Comparison of ENCODE assay signal across 1 cellular context in the genomic region with DNA sequence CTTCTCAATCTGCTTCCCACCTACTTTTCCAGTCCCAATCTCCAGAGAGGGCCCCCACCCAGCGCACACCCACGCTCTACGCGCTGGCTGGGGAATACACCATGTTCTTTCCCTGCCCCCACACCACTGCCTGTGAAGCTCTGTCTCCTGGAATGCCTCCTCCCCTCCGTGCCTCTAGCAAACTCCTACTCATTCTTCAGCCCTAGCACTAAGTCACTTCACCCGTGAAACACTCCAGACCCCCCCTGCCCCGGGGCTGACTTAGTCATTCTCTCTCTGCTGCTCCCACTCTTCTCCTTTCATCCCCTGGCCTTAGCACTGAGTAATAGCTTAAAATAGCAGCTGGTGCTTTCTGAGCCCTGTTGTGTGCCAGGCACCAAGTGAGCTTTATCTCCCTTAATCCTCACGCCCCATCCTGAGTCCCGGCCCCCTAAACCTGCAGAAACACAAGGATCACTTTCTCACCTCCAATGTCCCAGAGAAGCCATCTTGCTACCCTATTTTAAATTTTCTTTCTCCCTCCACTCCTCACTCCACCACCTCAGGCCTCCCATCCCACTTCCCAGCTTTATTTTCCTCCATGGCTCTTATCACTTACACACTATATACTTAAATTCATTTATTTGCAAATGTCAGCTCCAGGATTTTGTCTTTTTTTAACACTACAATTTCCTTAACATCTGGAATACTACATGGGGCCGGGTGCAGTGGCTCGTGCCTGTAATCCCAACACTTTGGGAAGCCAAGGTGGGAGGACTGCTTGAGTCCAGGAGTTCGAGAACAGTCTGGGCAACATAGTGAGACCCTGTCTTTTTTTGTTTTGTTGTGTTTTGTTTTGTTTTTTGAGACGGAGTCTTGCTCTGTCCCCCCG.
TF ChIP-seq lines count a peak whose summit lies in the region.

No MANE protein-coding gene starts in this region.

TF ChIP-seq in WTC11, 78 proteins besides CTCF, POLR2A, EP300 and RAD21 (continued from another document):
- no peak for TF ChIP-seq AR (CRISPR knock-in tag; IDR thresholded peaks at IDR 0.05)
